21 cellular contexts compared by ENCODE assay signal in the genomic region with DNA sequence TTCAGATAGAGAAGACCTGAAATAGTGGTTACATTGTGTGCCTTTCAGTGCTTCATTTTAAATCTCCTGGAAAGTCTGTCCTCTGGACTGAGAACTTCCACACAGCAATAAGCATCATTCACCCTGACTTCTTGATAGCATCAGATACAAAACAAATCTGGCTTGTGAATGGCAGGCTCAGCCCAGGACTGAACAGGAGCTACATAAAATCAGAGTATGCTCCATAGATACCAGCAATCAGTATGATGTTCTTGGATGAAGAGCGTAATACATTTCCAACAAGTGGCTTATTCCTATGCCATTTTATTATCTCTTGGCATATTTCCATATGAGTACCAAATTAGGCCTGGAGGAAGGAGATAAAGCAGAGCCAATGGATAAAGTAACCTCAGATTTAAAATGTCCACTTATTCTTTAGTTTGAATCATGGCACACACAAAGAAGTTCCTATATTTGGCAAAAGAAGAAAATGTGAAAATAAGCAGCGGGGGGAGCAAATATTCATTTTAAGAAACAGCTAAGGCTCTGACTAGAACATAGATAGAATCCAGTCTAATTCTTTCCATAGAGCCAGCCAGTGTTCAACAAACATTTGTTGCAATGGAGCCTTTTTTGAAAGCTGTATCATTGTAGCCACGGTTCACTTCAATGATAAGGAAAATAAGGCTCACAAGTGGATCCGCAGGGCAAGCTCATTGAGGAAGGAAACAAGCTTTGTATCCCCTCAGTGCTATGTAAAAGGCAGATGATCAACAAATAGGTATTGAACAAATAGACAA.
DNase-seq lines count a peak whose midpoint lies in the region; ATAC-seq and FAIRE-seq lines count a peak whose summit lies in the region.
"Had no signal": no experiment of that assay in that cellular context is flagged by ENCODE, and none has a peak within 500 bp of the region (broad histone marks: within the 10 kb centered on the region; RNA-seq: fewer than 3 reads in every experiment).

No MANE protein-coding gene starts in this region.

- no peak overlapping the region for H3K4me3 Mint-ChIP-seq in immature natural killer cell
- H3K4me3 Mint-ChIP-seq: CD8-positive, alpha-beta T cell; HFFc6 had no signal

- no peaks in the 10 kb centered on the region for H3K4me1 Mint-ChIP-seq in immature natural killer cell

- H3K9me3 Mint-ChIP-seq in immature natural killer cell, result peaks cover 0 to 11% (median 6%) of the 10 kb centered on the region in 6 donors

- FAIRE-seq in HTR-8/SVneo (lab: Jason Lieb, UNC), result peak; percentile 16
- FAIRE-seq: G401.6 had no signal

- intact Hi-C loops in Right ventricle myocardium superior (cut with DNase I) (no loop called here), cardiac septum (cut with DNase I) (no loop called here)

- peak; percentile 79 for ATAC-seq in Right ventricle myocardium superior (ENCODE audit: poor library complexity)
- no peak for ATAC-seq in HG02885 (IDR thresholded peaks at IDR 0.05; ENCODE audit: poor library complexity, unreplicated experiment)
- ATAC-seq in GM21529 (IDR thresholded peaks at IDR 0.05; ENCODE audit: unreplicated experiment), result no peak
- ATAC-seq: CD8-positive, alpha-beta T cell had no signal

- H3K27me3 Mint-ChIP-seq in immature natural killer cell (ENCODE audit: low read depth in 3 of 3), result peaks cover 0 to 1% (median 0%) of the 10 kb centered on the region in 3 donors

- no peak for DNase-seq in Right ventricle myocardium superior
- DNase-seq in cardiac septum (ENCODE audit: low spot score), result no peak
- no peak for DNase-seq in HTR-8/SVneo (ENCODE audit: insufficient read length, low spot score)
- peak; percentile 20 for DNase-seq in OCI-M1 (lab: John Stamatoyannopoulos, UW)
- DNase-seq in immature natural killer cell, result no peak
- DNase-seq: Caco-2; CD8-positive, alpha-beta T cell; GM23248; HFFc6; NCI-H2029 treated with DMSO at 0.1 percent for 48 hours; NCI-H2171; NCI-H226; NCI-H524; NCI-H748 treated with DMSO at 0.1 percent for 48 hours; NK-92 treated with Interleukin-12 subunit alpha and Interleukin-12 subunit beta, amount 100 ng/mL, for 24 hours; PC-9; RPMI8226; SHP77 treated with DMSO at 0.1 percent for 48 hours had no signal

- H3K27ac Mint-ChIP-seq in immature natural killer cell, result no peak overlapping the region
- H3K27ac Mint-ChIP-seq: CD8-positive, alpha-beta T cell; HFFc6 had no signal

- H3K36me3 Mint-ChIP-seq in immature natural killer cell, result peaks cover 0 to 3% (median 0%) of the 10 kb centered on the region in 3 donors
- H3K36me3 Mint-ChIP-seq: CD8-positive, alpha-beta T cell had no signal
